8 cellular contexts compared by ENCODE assay signal in genomic region chr1:243253211-243253926, GRCh38. TPM values are rescaled to one million over a fixed set of nuclear protein-coding genes. Genes with fewer than 3 reads are reported as not detected.
DNase-seq lines count a peak whose midpoint lies in the region; ATAC-seq, FAIRE-seq and TF ChIP-seq lines count a peak whose summit lies in the region.

No MANE protein-coding gene starts in this region.

- FAIRE-seq in H54 (lab: Jason Lieb, UNC): peak; percentile 33

- DNase-seq in AG04450 (ENCODE audit: low read depth, low spot score) (no peak), H54 (ENCODE audit: insufficient read length, low spot score) (no peak), left colon (no peak), AML-193 (lab: John Stamatoyannopoulos, UW) (no peak), NCI-H1105 treated with DMSO at 0.1 percent for 48 hours (lab: John Stamatoyannopoulos, UW) (no peak)
- DNase-seq in stimulated activated naive CD8-positive, alpha-beta T cell treated with anti-CD3 and anti-CD28 coated beads, Interleukin-15, amount 100 ng/mL, for 72 hours: no peak

- H3K4me1 Mint-ChIP-seq in activated T-helper 17 cell treated with anti-CD3 and anti-CD28 coated beads, Interleukin-2, amount 50 U/mL, for 72 hours: peaks cover 6% of the 10 kb centered on the region
- peaks cover 30% of the 10 kb centered on the region for H3K4me1 Mint-ChIP-seq in stimulated activated naive CD8-positive, alpha-beta T cell treated with anti-CD3 and anti-CD28 coated beads, Interleukin-15, amount 100 ng/mL, for 72 hours

- POLR2A ChIA-PET in AG04450 (lab: Yijun Ruan, JAX): interaction anchor here (2.5 kb wide), 1 partner anchor 19 kb away, joined by 12 read pairs; no protein-coding TSS in a partner anchor

- no peaks in the 10 kb centered on the region for H3K27me3 ChIP-seq in AG04450 (ENCODE audit: control insufficient read depth, insufficient read depth, low read length)
- no peaks in the 10 kb centered on the region for H3K27me3 ChIP-seq in iPS-20b (ENCODE audit: insufficient read depth, low read length)

- no peaks in the 10 kb centered on the region for H3K9me3 Mint-ChIP-seq in activated T-helper 17 cell treated with anti-CD3 and anti-CD28 coated beads, Interleukin-2, amount 50 U/mL, for 72 hours
- no peaks in the 10 kb centered on the region for H3K9me3 Mint-ChIP-seq in stimulated activated naive CD8-positive, alpha-beta T cell treated with anti-CD3 and anti-CD28 coated beads, Interleukin-15, amount 100 ng/mL, for 72 hours

- H3K4me3 ChIP-seq in AG04450 (ENCODE audit: low read depth, low read length): peak overlapping the region; percentile 88
- peak overlapping the region; percentile 99 for H3K4me3 ChIP-seq in iPS-20b (ENCODE audit: low read length)

- H3K9me3 ChIP-seq in AG04450 (ENCODE audit: control insufficient read depth, insufficient read depth, low read length): no peaks in the 10 kb centered on the region; the same call in 1 of the 2 replicates
- no peaks in the 10 kb centered on the region for H3K9me3 ChIP-seq in iPS-20b (ENCODE audit: insufficient read depth, low read depth, low read length)

- H3K27ac Mint-ChIP-seq in activated T-helper 17 cell treated with anti-CD3 and anti-CD28 coated beads, Interleukin-2, amount 50 U/mL, for 72 hours: no peak overlapping the region
- H3K27ac Mint-ChIP-seq in stimulated activated naive CD8-positive, alpha-beta T cell treated with anti-CD3 and anti-CD28 coated beads, Interleukin-15, amount 100 ng/mL, for 72 hours: peak overlapping the region; percentile 30 to 72

- CTCF ChIA-PET in AG04450 (lab: Charles Lee): interaction anchor here (1.3 kb wide), 1 partner anchor 71 kb away, joined by 3 read pairs; no protein-coding TSS in a partner anchor

- TF ChIP-seq CTCF in AG04450 (IDR thresholded peaks at IDR 0.05; ENCODE audit: low read depth, low read length): no peak

- intact Hi-C loops in left colon (cut with DNase I, micrococcal nuclease): no loop called here

- H3K36me3 ChIP-seq in iPS-20b (ENCODE audit: insufficient read depth, low read depth, low read length): no peaks in the 10 kb centered on the region

- H3K4me3 Mint-ChIP-seq in activated T-helper 17 cell treated with anti-CD3 and anti-CD28 coated beads, Interleukin-2, amount 50 U/mL, for 72 hours: peak overlapping the region; percentile 99
- H3K4me3 Mint-ChIP-seq in stimulated activated naive CD8-positive, alpha-beta T cell treated with anti-CD3 and anti-CD28 coated beads, Interleukin-15, amount 100 ng/mL, for 72 hours: peak overlapping the region; percentile 99 to 100

- peaks cover 14% of the 10 kb centered on the region for H3K36me3 Mint-ChIP-seq in activated T-helper 17 cell treated with anti-CD3 and anti-CD28 coated beads, Interleukin-2, amount 50 U/mL, for 72 hours (ENCODE audit: low read depth)

- H3K27ac ChIP-seq in AG04450 (ENCODE audit: low read depth, low read length): peak overlapping the region; percentile 23
- H3K27ac ChIP-seq in iPS-20b (ENCODE audit: low read length): peak overlapping the region; percentile 87

- H3K9ac ChIP-seq in iPS-20b (ENCODE audit: low read depth, low read length): peak overlapping the region; percentile 87; the same call in 1 of the 2 replicates

- ATAC-seq in activated T-helper 17 cell treated with anti-CD3 and anti-CD28 coated beads, Interleukin-2, amount 50 U/mL, for 72 hours (replicated peaks): no peak
- no peak for ATAC-seq in stimulated activated naive CD8-positive, alpha-beta T cell treated with anti-CD3 and anti-CD28 coated beads, Interleukin-15, amount 100 ng/mL, for 72 hours
- no peak for ATAC-seq in left colon

- TF ChIP-seq POLR2A in H54 (IDR thresholded peaks at IDR 0.05; ENCODE audit: low read depth, low read length): no peak

- no peaks in the 10 kb centered on the region for H3K27me3 Mint-ChIP-seq in activated T-helper 17 cell treated with anti-CD3 and anti-CD28 coated beads, Interleukin-2, amount 50 U/mL, for 72 hours
- H3K27me3 Mint-ChIP-seq in stimulated activated naive CD8-positive, alpha-beta T cell treated with anti-CD3 and anti-CD28 coated beads, Interleukin-15, amount 100 ng/mL, for 72 hours: no peaks in the 10 kb centered on the region

- H3K4me1 ChIP-seq in iPS-20b (ENCODE audit: insufficient read depth, low read length): peaks cover 20% of the 10 kb centered on the region

RNA-seq across cellular contexts. Expression of gene CEP170, which starts 1.7 kb away (rescaled TPM):
- polyA plus RNA-seq in AG04450 (2011; rRNA removed): 79.9 and 108 TPM in 2 replicates
- polyA minus RNA-seq in AG04450 (2011; rRNA and poly(A)+ RNA removed): 134 and 161 TPM in 2 replicates
- 10 to 100 TPM; 30.4 to 43.3 TPM for total RNA-seq in activated T-helper 17 cell treated with anti-CD3 and anti-CD28 coated beads, Interleukin-2, amount 50 U/mL, for 72 hours
- total RNA-seq in left colon: 10 to 100 TPM in 1 of 2 donors, 1 to 10 TPM in 1; 9.2 to 19.9 TPM

RNA-seq across cellular contexts. Expression of gene SDCCAG8, which starts 2.5 kb away (rescaled TPM):
- 29.9 and 34.1 TPM in 2 replicates for polyA plus RNA-seq in AG04450 (2011; rRNA removed)
- polyA minus RNA-seq in AG04450 (2011; rRNA and poly(A)+ RNA removed): 25.7 and 31.8 TPM in 2 replicates
- total RNA-seq in activated T-helper 17 cell treated with anti-CD3 and anti-CD28 coated beads, Interleukin-2, amount 50 U/mL, for 72 hours: 10 to 100 TPM; 22.2 to 31.7 TPM
- total RNA-seq in left colon: 10 to 100 TPM; 21.9 to 28.7 TPM
